1 cellular context compared by ENCODE assay signal in the genomic region with DNA sequence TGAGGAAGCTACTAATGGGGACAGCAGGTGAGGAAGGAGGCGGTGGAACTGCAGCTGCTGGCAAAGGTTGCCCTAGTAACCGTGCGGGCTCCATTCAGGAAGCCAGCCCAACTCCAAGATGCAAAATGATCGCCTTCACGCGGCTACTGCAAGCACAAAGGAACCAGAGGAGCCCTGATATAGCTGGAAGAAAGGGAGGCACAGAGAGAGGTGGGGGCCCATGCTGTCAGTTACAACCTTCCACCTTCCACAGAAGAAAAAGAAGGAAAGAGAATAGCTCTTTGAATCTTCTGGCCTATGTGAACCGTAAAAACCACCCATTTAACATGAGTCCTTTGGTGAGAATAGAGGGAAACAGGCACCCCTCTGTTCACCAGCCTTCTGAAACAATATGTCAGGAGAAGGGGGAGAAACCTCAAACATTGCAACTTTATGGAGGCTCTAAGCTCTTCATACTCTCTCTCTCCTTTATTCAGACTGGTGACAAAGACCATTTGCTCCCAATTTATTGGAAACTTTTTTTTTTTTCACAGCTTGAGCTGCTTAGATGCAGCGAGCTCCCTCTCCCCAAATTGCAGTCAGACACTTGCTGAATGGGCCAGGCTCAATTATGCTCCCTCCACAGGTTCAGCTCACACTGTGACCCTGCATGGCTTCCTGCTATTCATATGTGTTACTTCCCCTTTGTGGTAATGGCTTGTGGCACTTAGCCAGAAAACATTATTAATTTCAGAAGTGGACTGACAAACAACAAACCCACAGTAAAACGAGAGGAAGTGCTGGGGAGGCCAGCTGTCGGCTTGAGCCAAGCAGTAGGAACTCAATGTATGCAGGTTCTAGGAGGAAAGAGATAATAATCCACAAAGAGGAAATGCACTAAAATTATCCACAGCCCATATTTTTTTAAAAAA.
TF ChIP-seq lines count a peak whose summit lies in the region.

No MANE protein-coding gene starts in this region.

TF ChIP-seq in HepG2, 621 proteins besides CTCF, POLR2A, EP300 and RAD21 (continued from another document):
- TF ChIP-seq, protein P1, sequence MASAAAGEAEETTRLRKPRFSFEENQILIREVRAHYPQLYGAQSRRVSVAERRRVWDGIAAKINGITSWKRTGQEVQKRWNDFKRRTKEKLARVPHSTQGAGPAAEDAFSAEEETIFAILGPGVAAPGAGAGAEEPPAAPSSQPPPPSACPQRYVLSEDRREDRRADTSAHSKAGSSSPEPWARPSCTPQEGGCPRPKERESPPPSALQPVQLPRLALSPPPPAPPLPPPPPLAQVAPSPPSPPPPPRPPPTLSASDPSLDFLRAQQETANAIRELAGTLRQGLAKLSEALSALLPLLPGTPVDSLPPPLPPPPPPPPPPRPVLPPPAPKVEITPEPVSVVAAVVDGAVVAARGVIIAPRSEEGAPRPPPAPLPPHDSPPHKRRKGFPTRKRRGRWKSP (CRISPR knock-in tag; IDR thresholded peaks at IDR 0.05) = no peak; the same call in 1 of the 2 replicates
- TF ChIP-seq, protein P2, sequence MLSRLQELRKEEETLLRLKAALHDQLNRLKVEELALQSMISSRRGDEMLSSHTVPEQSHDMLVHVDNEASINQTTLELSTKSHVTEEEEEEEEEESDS (CRISPR knock-in tag; IDR thresholded peaks at IDR 0.05; ENCODE audit: borderline replicate concordance) = no peak
- TF ChIP-seq ZSCAN29 (CRISPR knock-in tag; conservative IDR thresholded peaks at IDR 0.05) = 0 out of 2 replicates have a peak, but pooled peaks have one; percentile 14
- TF ChIP-seq CHD4 (IDR thresholded peaks at IDR 0.05; ENCODE audit: borderline replicate concordance, low read length) = no peak
- TF ChIP-seq ZFP36 (IDR thresholded peaks at IDR 0.05; ENCODE audit: borderline replicate concordance, low read depth, low read length, partially characterized antibody) = no peak
- no peak for TF ChIP-seq ZNF75D (CRISPR knock-in tag; IDR thresholded peaks at IDR 0.05; ENCODE audit: borderline replicate concordance)
- TF ChIP-seq, protein P3, sequence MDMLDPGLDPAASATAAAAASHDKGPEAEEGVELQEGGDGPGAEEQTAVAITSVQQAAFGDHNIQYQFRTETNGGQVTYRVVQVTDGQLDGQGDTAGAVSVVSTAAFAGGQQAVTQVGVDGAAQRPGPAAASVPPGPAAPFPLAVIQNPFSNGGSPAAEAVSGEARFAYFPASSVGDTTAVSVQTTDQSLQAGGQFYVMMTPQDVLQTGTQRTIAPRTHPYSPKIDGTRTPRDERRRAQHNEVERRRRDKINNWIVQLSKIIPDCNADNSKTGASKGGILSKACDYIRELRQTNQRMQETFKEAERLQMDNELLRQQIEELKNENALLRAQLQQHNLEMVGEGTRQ (IDR thresholded peaks at IDR 0.05; ENCODE audit: low read depth, low read length) = no peak
- TF ChIP-seq, protein P3 (CRISPR knock-in tag; IDR thresholded peaks at IDR 0.05; ENCODE audit: borderline replicate concordance) = no peak
- no peak for TF ChIP-seq ZNF747 (CRISPR knock-in tag; IDR thresholded peaks at IDR 0.05; ENCODE audit: borderline replicate concordance)
- no peak for TF ChIP-seq ZNF790 (CRISPR knock-in tag; IDR thresholded peaks at IDR 0.05; ENCODE audit: borderline replicate concordance)
- TF ChIP-seq, protein P4, sequence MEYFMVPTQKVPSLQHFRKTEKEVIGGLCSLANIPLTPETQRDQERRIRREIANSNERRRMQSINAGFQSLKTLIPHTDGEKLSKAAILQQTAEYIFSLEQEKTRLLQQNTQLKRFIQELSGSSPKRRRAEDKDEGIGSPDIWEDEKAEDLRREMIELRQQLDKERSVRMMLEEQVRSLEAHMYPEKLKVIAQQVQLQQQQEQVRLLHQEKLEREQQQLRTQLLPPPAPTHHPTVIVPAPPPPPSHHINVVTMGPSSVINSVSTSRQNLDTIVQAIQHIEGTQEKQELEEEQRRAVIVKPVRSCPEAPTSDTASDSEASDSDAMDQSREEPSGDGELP (IDR thresholded peaks at IDR 0.05; ENCODE audit: borderline replicate concordance, low read depth) = peak; percentile 28; the same call in 1 of the 2 replicates
- no peak for TF ChIP-seq MED8 (CRISPR knock-in tag; IDR thresholded peaks at IDR 0.05; ENCODE audit: insufficient replicate concordance)
- no peak for TF ChIP-seq ZNF138 (CRISPR knock-in tag; IDR thresholded peaks at IDR 0.05; ENCODE audit: low read depth)
- no peak for TF ChIP-seq EHMT2 (IDR thresholded peaks at IDR 0.05; ENCODE audit: borderline replicate concordance, low read depth, low read length)
- no peak for TF ChIP-seq ZSCAN31 (CRISPR knock-in tag; IDR thresholded peaks at IDR 0.05; ENCODE audit: low read depth)
- TF ChIP-seq ZSCAN20 (CRISPR knock-in tag; IDR thresholded peaks at IDR 0.05; ENCODE audit: borderline replicate concordance) = no peak
- TF ChIP-seq EED (CRISPR knock-in tag; IDR thresholded peaks at IDR 0.05) = no peak
- TF ChIP-seq TAF15 (IDR thresholded peaks at IDR 0.05; ENCODE audit: low read depth, low read length, poor library complexity, severe bottlenecking) = no peak
- TF ChIP-seq RFX1 (IDR thresholded peaks at IDR 0.05) = no peak
- TF ChIP-seq, protein P5, sequence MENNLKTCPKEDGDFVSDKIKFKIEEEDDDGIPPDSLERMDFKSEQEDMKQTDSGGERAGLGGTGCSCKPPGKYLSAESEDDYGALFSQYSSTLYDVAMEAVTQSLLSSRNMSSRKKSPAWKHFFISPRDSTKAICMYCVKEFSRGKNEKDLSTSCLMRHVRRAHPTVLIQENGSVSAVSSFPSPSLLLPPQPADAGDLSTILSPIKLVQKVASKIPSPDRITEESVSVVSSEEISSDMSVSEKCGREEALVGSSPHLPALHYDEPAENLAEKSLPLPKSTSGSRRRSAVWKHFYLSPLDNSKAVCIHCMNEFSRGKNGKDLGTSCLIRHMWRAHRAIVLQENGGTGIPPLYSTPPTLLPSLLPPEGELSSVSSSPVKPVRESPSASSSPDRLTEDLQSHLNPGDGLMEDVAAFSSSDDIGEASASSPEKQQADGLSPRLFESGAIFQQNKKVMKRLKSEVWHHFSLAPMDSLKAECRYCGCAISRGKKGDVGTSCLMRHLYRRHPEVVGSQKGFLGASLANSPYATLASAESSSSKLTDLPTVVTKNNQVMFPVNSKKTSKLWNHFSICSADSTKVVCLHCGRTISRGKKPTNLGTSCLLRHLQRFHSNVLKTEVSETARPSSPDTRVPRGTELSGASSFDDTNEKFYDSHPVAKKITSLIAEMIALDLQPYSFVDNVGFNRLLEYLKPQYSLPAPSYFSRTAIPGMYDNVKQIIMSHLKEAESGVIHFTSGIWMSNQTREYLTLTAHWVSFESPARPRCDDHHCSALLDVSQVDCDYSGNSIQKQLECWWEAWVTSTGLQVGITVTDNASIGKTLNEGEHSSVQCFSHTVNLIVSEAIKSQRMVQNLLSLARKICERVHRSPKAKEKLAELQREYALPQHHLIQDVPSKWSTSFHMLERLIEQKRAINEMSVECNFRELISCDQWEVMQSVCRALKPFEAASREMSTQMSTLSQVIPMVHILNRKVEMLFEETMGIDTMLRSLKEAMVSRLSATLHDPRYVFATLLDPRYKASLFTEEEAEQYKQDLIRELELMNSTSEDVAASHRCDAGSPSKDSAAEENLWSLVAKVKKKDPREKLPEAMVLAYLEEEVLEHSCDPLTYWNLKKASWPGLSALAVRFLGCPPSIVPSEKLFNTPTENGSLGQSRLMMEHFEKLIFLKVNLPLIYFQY (CRISPR knock-in tag; IDR thresholded peaks at IDR 0.05; ENCODE audit: borderline replicate concordance) = no peak
- no peak for TF ChIP-seq NR2F1 (CRISPR knock-in tag; IDR thresholded peaks at IDR 0.05)
- 0 out of 2 replicates have a peak, but pooled peaks have one; percentile 35 for TF ChIP-seq ZNF792 (CRISPR knock-in tag; IDR thresholded peaks at IDR 0.05)
- no peak for TF ChIP-seq IRF2 (CRISPR knock-in tag; IDR thresholded peaks at IDR 0.05)
- no peak for TF ChIP-seq HNRNPK (IDR thresholded peaks at IDR 0.05; ENCODE audit: low read depth, low read length, poor library complexity, severe bottlenecking)
- no peak for TF ChIP-seq FLYWCH1 (CRISPR knock-in tag; IDR thresholded peaks at IDR 0.05)
- TF ChIP-seq ZNF616 (CRISPR knock-in tag; IDR thresholded peaks at IDR 0.05; ENCODE audit: low read depth) = no peak
- TF ChIP-seq ATF1 (CRISPR knock-in tag; IDR thresholded peaks at IDR 0.05) = no peak
- TF ChIP-seq ZNF432 (CRISPR knock-in tag; IDR thresholded peaks at IDR 0.05; ENCODE audit: borderline replicate concordance) = no peak
- no peak for TF ChIP-seq ZNF430 (CRISPR knock-in tag; IDR thresholded peaks at IDR 0.05)
- TF ChIP-seq ZNF737 (CRISPR knock-in tag; IDR thresholded peaks at IDR 0.05; ENCODE audit: borderline replicate concordance) = no peak
- TF ChIP-seq, protein P6, sequence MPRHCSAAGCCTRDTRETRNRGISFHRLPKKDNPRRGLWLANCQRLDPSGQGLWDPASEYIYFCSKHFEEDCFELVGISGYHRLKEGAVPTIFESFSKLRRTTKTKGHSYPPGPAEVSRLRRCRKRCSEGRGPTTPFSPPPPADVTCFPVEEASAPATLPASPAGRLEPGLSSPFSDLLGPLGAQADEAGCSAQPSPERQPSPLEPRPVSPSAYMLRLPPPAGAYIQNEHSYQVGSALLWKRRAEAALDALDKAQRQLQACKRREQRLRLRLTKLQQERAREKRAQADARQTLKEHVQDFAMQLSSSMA (CRISPR knock-in tag; IDR thresholded peaks at IDR 0.05) = no peak
- TF ChIP-seq ZNF572 (CRISPR knock-in tag; IDR thresholded peaks at IDR 0.05) = no peak
- TF ChIP-seq, protein P7, sequence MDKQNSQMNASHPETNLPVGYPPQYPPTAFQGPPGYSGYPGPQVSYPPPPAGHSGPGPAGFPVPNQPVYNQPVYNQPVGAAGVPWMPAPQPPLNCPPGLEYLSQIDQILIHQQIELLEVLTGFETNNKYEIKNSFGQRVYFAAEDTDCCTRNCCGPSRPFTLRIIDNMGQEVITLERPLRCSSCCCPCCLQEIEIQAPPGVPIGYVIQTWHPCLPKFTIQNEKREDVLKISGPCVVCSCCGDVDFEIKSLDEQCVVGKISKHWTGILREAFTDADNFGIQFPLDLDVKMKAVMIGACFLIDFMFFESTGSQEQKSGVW (CRISPR knock-in tag; IDR thresholded peaks at IDR 0.05; ENCODE audit: borderline replicate concordance) = no peak
TF ChIP-seq in HepG2: peak in this region for 35.
